ENCODE assay signal across 10 cellular contexts in the genomic region with DNA sequence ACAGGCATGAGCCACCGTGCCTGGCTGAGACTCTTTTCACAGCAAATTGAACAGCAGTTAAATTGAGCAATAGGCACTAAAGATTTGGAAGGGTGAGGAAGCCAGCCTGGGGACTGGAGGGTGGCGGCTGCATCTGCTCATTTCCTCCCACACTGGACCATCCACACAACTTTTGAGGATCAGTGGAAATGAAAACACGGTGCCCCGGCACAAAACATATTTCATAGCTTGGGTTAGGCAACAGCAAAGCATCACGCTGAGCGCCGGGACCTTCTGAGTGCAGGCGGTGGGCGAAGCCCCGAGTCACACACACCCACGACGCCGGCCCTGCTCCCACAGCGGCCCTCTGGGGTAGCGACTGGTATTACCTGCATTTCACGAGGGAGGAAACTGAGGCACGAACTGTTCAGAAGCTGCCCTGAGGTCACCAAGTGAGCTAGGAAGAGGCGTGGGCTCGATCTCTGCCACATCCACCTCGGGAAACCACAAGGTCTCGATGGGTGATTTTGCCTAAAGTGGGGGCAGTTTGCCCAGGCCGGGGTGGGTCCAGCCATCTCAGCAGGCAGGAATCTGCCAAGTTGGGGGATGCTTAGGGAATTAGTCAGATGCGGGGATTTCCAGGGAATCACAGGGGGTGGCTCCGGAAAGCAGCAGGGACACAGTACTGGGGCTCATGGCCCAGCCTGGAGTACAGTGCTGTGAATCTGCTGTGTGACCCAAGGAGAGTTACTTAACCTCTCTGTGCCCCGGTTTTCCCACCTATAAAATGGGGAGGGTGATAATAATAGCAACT. TPM values are rescaled to one million over a fixed set of nuclear protein-coding genes. Genes with fewer than 3 reads are reported as not detected.
DNase-seq lines count a peak whose midpoint lies in the region; ATAC-seq and TF ChIP-seq lines count a peak whose summit lies in the region.
"Had no signal": no experiment of that assay in that cellular context is flagged by ENCODE, and none has a peak within 500 bp of the region (broad histone marks: within the 10 kb centered on the region; RNA-seq: fewer than 3 reads in every experiment).

No MANE protein-coding gene starts in this region.

- H3K4me1 ChIP-seq in transverse colon, result peaks cover 8 to 35% (median 26%) of the 10 kb centered on the region in 4 donors

- no peak for TF ChIP-seq EP300 in transverse colon (IDR thresholded peaks at IDR 0.05; ENCODE audit: low read depth)

- intact Hi-C loops in transverse colon (cut with DNase I; ENCODE audit: low total_unique reads), result no loop called here

- H3K27me3 ChIP-seq in transverse colon, result no peaks in the 10 kb centered on the region
- no peaks in the 10 kb centered on the region for H3K27me3 ChIP-seq in WERI-Rb-1 (ENCODE audit: insufficient read depth, low read depth, severe bottlenecking)
- H3K27me3 ChIP-seq: pancreas had no signal

- H3K27ac ChIP-seq in transverse colon (peak overlapping the region; percentile 9 to 61 (median 32)), WERI-Rb-1 (no peak overlapping the region)
- H3K27ac ChIP-seq: 22Rv1 had no signal

- H3K4me3 ChIP-seq in transverse colon, result no peak overlapping the region
- no peak overlapping the region for H3K4me3 ChIP-seq in WERI-Rb-1 (ENCODE audit: low read depth, low read length)
- H3K4me3 ChIP-seq: pancreas had no signal

- no peak for TF ChIP-seq CTCF in transverse colon (IDR thresholded peaks at IDR 0.05)
- TF ChIP-seq CTCF in WERI-Rb-1 (IDR thresholded peaks at IDR 0.05; ENCODE audit: low read depth, low read length), result no peak

- DNase-seq in DMS 273 (lab: John Stamatoyannopoulos, UW; ENCODE audit: unreplicated experiment) (peak; percentile 35), DMS 273 treated with DMSO at 0.1 percent for 48 hours (lab: John Stamatoyannopoulos, UW) (no peak), T1000 (lab: John Stamatoyannopoulos, UW) (peak; percentile 98), glomerular visceral epithelial cell (ENCODE audit: extremely low spot score) (peak; percentile 98), transverse colon (no peak), NCI-H526 treated with DMSO at 0.1 percent for 48 hours (lab: John Stamatoyannopoulos, UW) (no peak), WERI-Rb-1 (no peak)

- H3K36me3 ChIP-seq in transverse colon, result no peaks in the 10 kb centered on the region
- no peaks in the 10 kb centered on the region for H3K36me3 ChIP-seq in WERI-Rb-1
- H3K36me3 ChIP-seq: pancreas had no signal

- in situ Hi-C loops in transverse colon (cut with MboI; ENCODE audit: low pct_ligation_motif_present in 1 of 4, low pct_unique_long_range_greater_than_20kb in 1 of 4, low sequenced_read_pairs in 3 of 4), result no loop called here

- ATAC-seq in HG02973 (IDR thresholded peaks at IDR 0.05; ENCODE audit: unreplicated experiment), result no peak

- H3K9me3 ChIP-seq in transverse colon (no peaks in the 10 kb centered on the region), WERI-Rb-1 (ENCODE audit: severe bottlenecking) (no peaks in the 10 kb centered on the region)
- H3K9me3 ChIP-seq: pancreas had no signal

- 42 to 64% methylated on average over 2 to 24 of the region's 25 CpGs for WGBS in transverse colon (ENCODE audit: low coverage in 1 of 2), 2 donors

- no peak for TF ChIP-seq POLR2A in transverse colon (IDR thresholded peaks at IDR 0.05)

RNA-seq across cellular contexts. Expression of a gene that starts 3.5 kb away (rescaled TPM):
- 100 to 1,000 TPM in 1 of 4 donors, 10 to 100 TPM in 3; 34.5 to 142 (median 48.3) TPM for total RNA-seq in transverse colon

RNA-seq across cellular contexts. Expression of a gene that starts 28.1 kb away (rescaled TPM):
- total RNA-seq in transverse colon, result 100 to 1,000 TPM in 3 of 4 donors, 10 to 100 TPM in 1; 93.7 to 152 (median 103) TPM

Comparison
In these comparisons a context has a peak if more than half of its experiments do, and no peak if none do; other contexts are left out.
1. DNase-seq: peak in DMS 273 (single experiment), T1000 (single experiment) and glomerular visceral epithelial cell (single experiment); none in DMS 273 treated with DMSO at 0.1 percent for 48 hours (single experiment), transverse colon (single experiment), NCI-H526 treated with DMSO at 0.1 percent for 48 hours (single experiment) and WERI-Rb-1 (single experiment).